Comparison of ENCODE assay signal across 8 cellular contexts in the genomic region with DNA sequence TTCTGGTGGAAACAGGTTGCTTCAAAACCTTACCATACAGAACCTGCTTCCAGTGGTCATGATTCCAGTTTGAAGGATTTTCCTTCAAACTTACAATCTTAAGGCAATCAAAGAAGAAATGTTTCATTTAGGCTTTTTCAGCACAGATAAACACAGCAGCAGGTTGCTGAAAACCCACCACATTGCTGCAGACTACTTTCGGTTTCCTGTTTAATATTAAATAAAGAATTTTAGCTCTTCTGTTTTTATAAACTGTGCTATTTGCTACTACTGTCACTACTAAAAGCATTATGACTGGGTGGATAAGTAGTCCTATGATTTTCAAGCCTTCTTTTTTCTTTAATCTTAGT. TPM values are rescaled to one million over a fixed set of nuclear protein-coding genes. Genes with fewer than 3 reads are reported as not detected.
DNase-seq lines count a peak whose midpoint lies in the region; ATAC-seq and TF ChIP-seq lines count a peak whose summit lies in the region.

No MANE protein-coding gene starts in this region.

- H3K4me1 ChIP-seq in GM23338 (ENCODE audit: insufficient read depth) (peaks cover 44% of the 10 kb centered on the region), mucosa of descending colon (ENCODE audit: low read depth) (peaks cover 16% of the 10 kb centered on the region)

- H4K20me1 ChIP-seq in GM23338 (replicated peaks; ENCODE audit: insufficient read depth), result no peaks in the 10 kb centered on the region

- H3K27me3 Mint-ChIP-seq in CD4-positive, alpha-beta T cell, result no peaks in the 10 kb centered on the region
- peaks cover 14% of the 10 kb centered on the region for H3K27me3 Mint-ChIP-seq in GM23338 (ENCODE audit: insufficient read depth, low read depth, poor library complexity)
- H3K27me3 Mint-ChIP-seq in activated CD4-positive, alpha-beta memory T cell treated with anti-CD3 and anti-CD28 coated beads, Interleukin-2, amount 10 ng/mL, durations not matched to agents 7 days and 5 days, result no peaks in the 10 kb centered on the region

- H3K27me3 ChIP-seq in CD4-positive, alpha-beta T cell (ENCODE audit: control insufficient read depth, insufficient read depth, low read length), result no peaks in the 10 kb centered on the region
- H3K27me3 ChIP-seq in GM23338 (ENCODE audit: insufficient read depth), result no peaks in the 10 kb centered on the region

- no peak overlapping the region for H2AFZ ChIP-seq in GM23338

- H3K4me1 Mint-ChIP-seq in CD4-positive, alpha-beta T cell (ENCODE audit: low read depth), result peaks cover 55% of the 10 kb centered on the region
- peaks cover 44% of the 10 kb centered on the region for H3K4me1 Mint-ChIP-seq in GM23338
- peaks cover 62% of the 10 kb centered on the region for H3K4me1 Mint-ChIP-seq in activated CD4-positive, alpha-beta memory T cell treated with anti-CD3 and anti-CD28 coated beads, Interleukin-2, amount 10 ng/mL, durations not matched to agents 7 days and 5 days

- CTCF ChIA-PET in CD4-positive, alpha-beta T cell (lab: Charles Lee), result interaction anchor here (0.8 to 1.0 kb wide), 2 partner anchors 11 to 19 kb away, joined by 3 read pairs; no protein-coding TSS in a partner anchor
- CTCF ChIA-PET in activated CD4-positive, alpha-beta memory T cell treated with anti-CD3 and anti-CD28 coated beads, Interleukin-2, amount 10 ng/mL, durations not matched to agents 7 days and 5 days (lab: Charles Lee), result interaction anchor here (0.6 to 2.0 kb wide), 14 partner anchors 12 to 485 kb away, joined by 3 to 11 read pairs (median 4); no protein-coding TSS in a partner anchor

- H3K4me3 ChIP-seq in GM23338 (no peak overlapping the region), mucosa of descending colon (no peak overlapping the region)

- H3K27ac ChIP-seq in CD4-positive, alpha-beta T cell (ENCODE audit: low read depth, low read length), result peak overlapping the region; percentile 57
- peak overlapping the region; percentile 90; the same call in 1 of the 2 replicates for H3K27ac ChIP-seq in GM23338 (ENCODE audit: low read depth)

- H3K9me3 ChIP-seq in CD4-positive, alpha-beta T cell (ENCODE audit: control insufficient read depth, low read length), result no peaks in the 10 kb centered on the region
- no peaks in the 10 kb centered on the region for H3K9me3 ChIP-seq in mucosa of descending colon

- ATAC-seq in CD4-positive, alpha-beta T cell (ENCODE audit: poor library complexity), result no peak
- ATAC-seq in GM23338, result no peak
- ATAC-seq in mucosa of descending colon, result peak; percentile 5

- H3K79me2 ChIP-seq in GM23338 (replicated peaks; ENCODE audit: insufficient read depth), result peaks cover 97% of the 10 kb centered on the region

- no peaks in the 10 kb centered on the region for H3K9me2 ChIP-seq in GM23338 (ENCODE audit: insufficient read depth)

- H3F3A ChIP-seq in GM23338 (replicated peaks; ENCODE audit: low read depth), result no peaks in the 10 kb centered on the region

- POLR2A ChIA-PET in CD4-positive, alpha-beta T cell (lab: Charles Lee), result interaction anchor here (0.5 to 2.7 kb wide), 11 partner anchors 12 to 310 kb away, joined by 3 to 16 read pairs (median 3); no protein-coding TSS in a partner anchor
- POLR2A ChIA-PET in activated CD4-positive, alpha-beta memory T cell treated with anti-CD3 and anti-CD28 coated beads, Interleukin-2, amount 10 ng/mL, durations not matched to agents 7 days and 5 days (lab: Charles Lee), result interaction anchor here (0.8 to 3.9 kb wide), 14 partner anchors 9 to 526 kb away, joined by 3 to 29 read pairs (median 4); no protein-coding TSS in a partner anchor

- DNase-seq in CD4-positive, alpha-beta T cell, result no peak
- DNase-seq in GM23338 (ENCODE audit: low spot score) (no peak), mucosa of descending colon (no peak), DMS79 treated with DMSO at 0.1 percent for 48 hours (lab: John Stamatoyannopoulos, UW) (no peak), iPS-NIHi11 (ENCODE audit: low spot score) (no peak), germinal center (ENCODE audit: low spot score) (no peak), AG08395 (ENCODE audit: low spot score) (no peak)
- DNase-seq in activated CD4-positive, alpha-beta memory T cell treated with anti-CD3 and anti-CD28 coated beads, Interleukin-2, amount 10 ng/mL, durations not matched to agents 7 days and 5 days, result no peak

- no peaks in the 10 kb centered on the region for H3K9me3 Mint-ChIP-seq in CD4-positive, alpha-beta T cell
- peaks cover 3% of the 10 kb centered on the region; the same call in 1 of the 3 replicates for H3K9me3 Mint-ChIP-seq in GM23338
- no peaks in the 10 kb centered on the region for H3K9me3 Mint-ChIP-seq in activated CD4-positive, alpha-beta memory T cell treated with anti-CD3 and anti-CD28 coated beads, Interleukin-2, amount 10 ng/mL, durations not matched to agents 7 days and 5 days

- intact Hi-C loops in CD4-positive, alpha-beta T cell (cut with DNase I, micrococcal nuclease), result loop anchor here in 1 of 2 experiments (1.0 to 5.0 kb wide), 2 partner anchors 12 to 187 kb away; no protein-coding TSS in a partner anchor
- intact Hi-C loops in mucosa of descending colon (cut with DNase I, micrococcal nuclease), result no loop called here

- H3K36me3 ChIP-seq in GM23338 (ENCODE audit: insufficient read depth) (no peaks in the 10 kb centered on the region), mucosa of descending colon (ENCODE audit: low read depth) (no peaks in the 10 kb centered on the region)

- peak overlapping the region; percentile 76 for H3K4me3 Mint-ChIP-seq in CD4-positive, alpha-beta T cell
- no peak overlapping the region for H3K4me3 Mint-ChIP-seq in GM23338
- H3K4me3 Mint-ChIP-seq in activated CD4-positive, alpha-beta memory T cell treated with anti-CD3 and anti-CD28 coated beads, Interleukin-2, amount 10 ng/mL, durations not matched to agents 7 days and 5 days, result peak overlapping the region; percentile 76

- H3K4me2 ChIP-seq in GM23338, result 0 out of 2 replicates have a peak overlapping the region, but pooled peaks have one; percentile 18

- peaks cover 7% of the 10 kb centered on the region for H3K36me3 Mint-ChIP-seq in CD4-positive, alpha-beta T cell (ENCODE audit: low read depth)
- peaks cover 14% of the 10 kb centered on the region for H3K36me3 Mint-ChIP-seq in GM23338 (ENCODE audit: low read depth)
- H3K36me3 Mint-ChIP-seq in activated CD4-positive, alpha-beta memory T cell treated with anti-CD3 and anti-CD28 coated beads, Interleukin-2, amount 10 ng/mL, durations not matched to agents 7 days and 5 days (ENCODE audit: low read depth), result peaks cover 15% of the 10 kb centered on the region

- TF ChIP-seq CTCF in CD4-positive, alpha-beta T cell (IDR thresholded peaks at IDR 0.05), result no peak
- TF ChIP-seq CTCF in GM23338 (conservative IDR thresholded peaks at IDR 0.05; ENCODE audit: low read depth in 2 of 2), result no peak
- no peak for TF ChIP-seq CTCF in mucosa of descending colon (IDR thresholded peaks at IDR 0.05)

- H3K27ac Mint-ChIP-seq in CD4-positive, alpha-beta T cell, result peak overlapping the region; percentile 80
- 0 out of 2 replicates have a peak overlapping the region, but pooled peaks have one; percentile 7 for H3K27ac Mint-ChIP-seq in GM23338
- peak overlapping the region; percentile 95 for H3K27ac Mint-ChIP-seq in activated CD4-positive, alpha-beta memory T cell treated with anti-CD3 and anti-CD28 coated beads, Interleukin-2, amount 10 ng/mL, durations not matched to agents 7 days and 5 days

TF ChIP-seq in GM23338, 12 proteins besides CTCF, POLR2A, EP300 and RAD21 (continues in another document):
- TF ChIP-seq EZH2 (IDR thresholded peaks at IDR 0.05; ENCODE audit: low read depth, unreplicated experiment) (no peak), CREB1 (CRISPR knock-in tag; IDR thresholded peaks at IDR 0.05; ENCODE audit: low read depth) (no peak), NANOG (IDR thresholded peaks at IDR 0.05; ENCODE audit: borderline replicate concordance) (no peak), POLR2AphosphoS5 (IDR thresholded peaks at IDR 0.05; ENCODE audit: low read depth) (no peak)

RNA-seq across cellular contexts. Expression of gene FOXN3, which starts 13.2 kb away (rescaled TPM):
- 100 to 1,000 TPM; 124 to 127 TPM for total RNA-seq in CD4-positive, alpha-beta T cell
- total RNA-seq in GM23338 (2014; rRNA removed; shearing (Covaris generic)), result 149 and 167 TPM in 2 replicates
- polyA plus RNA-seq in GM23338 (2016; fragmentation: Nextera tagmentation; extraction: Ambion mirVana), result 88.3 and 98.9 TPM in 2 replicates
- 10 to 100 TPM; 73.1 to 78.3 TPM for total RNA-seq in activated CD4-positive, alpha-beta memory T cell treated with anti-CD3 and anti-CD28 coated beads, Interleukin-2, amount 10 ng/mL, durations not matched to agents 7 days and 5 days
- 100 to 1,000 TPM in 2 of 3 donors, 10 to 100 TPM in 1; 77.4 to 154 (median 113) TPM for total RNA-seq in mucosa of descending colon

Comparison
In these comparisons a context has a peak if more than half of its experiments do, and no peak if none do; other contexts are left out.
1. H3K27ac Mint-ChIP-seq: peak in every context shown above with its lines; median percentile 95 in activated CD4-positive, alpha-beta memory T cell treated with anti-CD3 and anti-CD28 coated beads, Interleukin-2, amount 10 ng/mL, durations not matched to agents 7 days and 5 days; 80 in CD4-positive, alpha-beta T cell; 7 in GM23338.